ENCODE assay signal across 21 cellular contexts in genomic region chr12:24424889-24425600, GRCh38.
DNase-seq lines count a peak whose midpoint lies in the region; ATAC-seq and TF ChIP-seq lines count a peak whose summit lies in the region.
"Had no signal": no experiment of that assay in that cellular context is flagged by ENCODE, and none has a peak within 500 bp of the region (broad histone marks: within the 10 kb centered on the region; RNA-seq: fewer than 3 reads in every experiment).

No MANE protein-coding gene starts in this region.

- no peaks in the 10 kb centered on the region for H3K9me3 Mint-ChIP-seq in activated T-cell treated with anti-CD3 and anti-CD28 coated beads, Interleukin-2, amount 50 U/mL, for 4 hours
- H3K9me3 Mint-ChIP-seq in GM23338: no peaks in the 10 kb centered on the region; the same call in 2 of the 3 replicates
- H3K9me3 Mint-ChIP-seq: H9 had no signal

- peak; percentile 48 to 77 for ATAC-seq in activated T-cell treated with anti-CD3 and anti-CD28 coated beads, Interleukin-2, amount 50 U/mL, for 4 hours
- peak; percentile 76 for ATAC-seq in stimulated activated naive CD8-positive, alpha-beta T cell treated with anti-CD3 and anti-CD28 coated beads, Interleukin-15, Interleukin-2, amounts not matched to agents 100 U/mL and 50 U/mL, for 24 hours
- ATAC-seq in GM23338 (no peak), GM21717 (IDR thresholded peaks at IDR 0.05; ENCODE audit: unreplicated experiment) (no peak)
- ATAC-seq: pancreas, right lobe of liver had no signal

- H3K27ac ChIP-seq in WERI-Rb-1 (no peak overlapping the region), GM23338 (ENCODE audit: low read depth) (no peak overlapping the region), Karpas-422 (ENCODE audit: low read length) (no peak overlapping the region)
- H3K27ac ChIP-seq: pancreas, right lobe of liver, RWPE1, vagina had no signal

- H2AFZ ChIP-seq in GM23338 (no peak overlapping the region), Karpas-422 (ENCODE audit: low read length) (no peak overlapping the region)

- DNase-seq in activated T-cell treated with anti-CD3 and anti-CD28 coated beads, Interleukin-2, amount 50 U/mL, for 4 hours: no peak
- no peak for DNase-seq in activated T-cell treated with anti-CD3 and anti-CD28 coated beads, Interleukin-2, amount 50 U/mL, for 48 hours
- peak; percentile 59 for DNase-seq in NCI-H1436 (lab: John Stamatoyannopoulos, UW)
- peak; percentile 16 for DNase-seq in WERI-Rb-1
- DNase-seq in stimulated activated naive CD8-positive, alpha-beta T cell treated with anti-CD3 and anti-CD28 coated beads, Interleukin-15, Interleukin-2, amounts not matched to agents 100 U/mL and 50 U/mL, for 24 hours: no peak
- DNase-seq in GM23338 (ENCODE audit: low spot score): no peak
- DNase-seq in Karpas-422: no peak
- DNase-seq: activated CD8-positive, alpha-beta memory T cell treated with anti-CD3 and anti-CD28 coated beads for 24 hours; activated effector memory CD4-positive, alpha-beta T cell treated with Interleukin-2 at 50 U/mL for 16 hours; CD8-positive, alpha-beta memory T cell; cerebellar nuclear complex; H9; islet precursor cell; naive B cell; NK-92 treated with Interleukin-12 subunit alpha and Interleukin-12 subunit beta, amount 100 ng/mL, for 24 hours; pancreas; right lobe of liver; stimulated activated CD4-positive, alpha-beta T cell treated with anti-CD3 and anti-CD28 coated beads, Interleukin-1b, Interleukin-23, amount 100 ng/mL, for 48 hours had no signal

- no peaks in the 10 kb centered on the region for H3F3A ChIP-seq in GM23338 (replicated peaks; ENCODE audit: low read depth)

- no peaks in the 10 kb centered on the region for H3K36me3 Mint-ChIP-seq in activated T-cell treated with anti-CD3 and anti-CD28 coated beads, Interleukin-2, amount 50 U/mL, for 4 hours (ENCODE audit: insufficient read depth)
- no peaks in the 10 kb centered on the region for H3K36me3 Mint-ChIP-seq in GM23338 (ENCODE audit: low read depth)
- H3K36me3 Mint-ChIP-seq: CD8-positive, alpha-beta memory T cell; naive B cell had no signal

- H3K4me1 Mint-ChIP-seq in activated T-cell treated with anti-CD3 and anti-CD28 coated beads, Interleukin-2, amount 50 U/mL, for 4 hours (ENCODE audit: low read depth): peaks cover 3% of the 10 kb centered on the region
- peaks cover 13% of the 10 kb centered on the region for H3K4me1 Mint-ChIP-seq in GM23338

- H3K27ac Mint-ChIP-seq in GM23338: no peak overlapping the region
- H3K27ac Mint-ChIP-seq: CD8-positive, alpha-beta memory T cell had no signal

- H3K79me2 ChIP-seq in GM23338 (replicated peaks; ENCODE audit: insufficient read depth) (no peaks in the 10 kb centered on the region), Karpas-422 (ENCODE audit: low read length) (no peaks in the 10 kb centered on the region)

- H3K27me3 Mint-ChIP-seq in activated T-cell treated with anti-CD3 and anti-CD28 coated beads, Interleukin-2, amount 50 U/mL, for 4 hours (ENCODE audit: low read depth): no peaks in the 10 kb centered on the region
- H3K27me3 Mint-ChIP-seq in GM23338 (ENCODE audit: insufficient read depth, low read depth, poor library complexity): no peaks in the 10 kb centered on the region

- H4K20me1 ChIP-seq in GM23338 (replicated peaks; ENCODE audit: insufficient read depth) (no peaks in the 10 kb centered on the region), Karpas-422 (ENCODE audit: insufficient read depth, low read depth, low read length) (no peaks in the 10 kb centered on the region)

- H3K36me3 ChIP-seq in WERI-Rb-1: no peaks in the 10 kb centered on the region
- H3K36me3 ChIP-seq in GM23338 (ENCODE audit: insufficient read depth): no peaks in the 10 kb centered on the region
- no peaks in the 10 kb centered on the region for H3K36me3 ChIP-seq in Karpas-422 (ENCODE audit: insufficient read depth, low read length)
- H3K36me3 ChIP-seq: pancreas, right lobe of liver, vagina had no signal

- H3K27me3 ChIP-seq in WERI-Rb-1 (ENCODE audit: insufficient read depth, low read depth, severe bottlenecking) (no peaks in the 10 kb centered on the region), GM23338 (ENCODE audit: insufficient read depth) (no peaks in the 10 kb centered on the region), Karpas-422 (ENCODE audit: low read length) (no peaks in the 10 kb centered on the region)
- H3K27me3 ChIP-seq: pancreas, right lobe of liver, vagina had no signal

- H3K4me3 ChIP-seq in WERI-Rb-1 (ENCODE audit: low read depth, low read length): no peak overlapping the region
- no peak overlapping the region for H3K4me3 ChIP-seq in GM23338
- H3K4me3 ChIP-seq in Karpas-422 (ENCODE audit: low read length): no peak overlapping the region
- H3K4me3 ChIP-seq: pancreas, right lobe of liver, vagina had no signal

- H3K4me2 ChIP-seq in GM23338 (no peak overlapping the region), Karpas-422 (ENCODE audit: low read depth, low read length, poor library complexity, severe bottlenecking) (no peak overlapping the region)

- H3K9me3 ChIP-seq in WERI-Rb-1 (ENCODE audit: severe bottlenecking): no peaks in the 10 kb centered on the region
- H3K9me3 ChIP-seq in Karpas-422 (ENCODE audit: low read length): no peaks in the 10 kb centered on the region
- H3K9me3 ChIP-seq: pancreas, right lobe of liver, vagina had no signal

- H3K4me1 ChIP-seq in GM23338 (ENCODE audit: insufficient read depth) (0 out of 2 replicates have a peak, but pooled peaks cover 7% of the 10 kb centered on the region), Karpas-422 (ENCODE audit: low read length) (no peaks in the 10 kb centered on the region)
- H3K4me1 ChIP-seq: pancreas had no signal

- no peak for TF ChIP-seq CTCF in WERI-Rb-1 (IDR thresholded peaks at IDR 0.05; ENCODE audit: low read depth, low read length)
- no peak for TF ChIP-seq CTCF in GM23338 (conservative IDR thresholded peaks at IDR 0.05; ENCODE audit: low read depth in 2 of 2)

- no peak overlapping the region for H3K4me3 Mint-ChIP-seq in activated T-cell treated with anti-CD3 and anti-CD28 coated beads, Interleukin-2, amount 50 U/mL, for 4 hours
- no peak overlapping the region for H3K4me3 Mint-ChIP-seq in GM23338
- H3K4me3 Mint-ChIP-seq: CD8-positive, alpha-beta memory T cell; H9 had no signal

- H3K9me2 ChIP-seq in GM23338 (ENCODE audit: insufficient read depth): no peaks in the 10 kb centered on the region
- no peaks in the 10 kb centered on the region; the same call in 1 of the 2 replicates for H3K9me2 ChIP-seq in Karpas-422 (replicated peaks; ENCODE audit: insufficient read depth, low read length)

- no peak overlapping the region for H3K9ac ChIP-seq in Karpas-422 (ENCODE audit: low read length)

TF ChIP-seq in GM23338, 12 proteins besides CTCF, POLR2A, EP300 and RAD21 (continues in another document):
- no peak for TF ChIP-seq ZNF462 (CRISPR knock-in tag; IDR thresholded peaks at IDR 0.05)

Comparison
In these comparisons a context has a peak if more than half of its experiments do, and no peak if none do; other contexts are left out.
1. ATAC-seq: peak in activated T-cell treated with anti-CD3 and anti-CD28 coated beads, Interleukin-2, amount 50 U/mL, for 4 hours (2 of 2) and stimulated activated naive CD8-positive, alpha-beta T cell treated with anti-CD3 and anti-CD28 coated beads, Interleukin-15, Interleukin-2, amounts not matched to agents 100 U/mL and 50 U/mL, for 24 hours (single experiment); none in GM23338 (single experiment) and GM21717 (single experiment).
2. DNase-seq: peak in NCI-H1436 (single experiment) and WERI-Rb-1 (single experiment); none in activated T-cell treated with anti-CD3 and anti-CD28 coated beads, Interleukin-2, amount 50 U/mL, for 4 hours (single experiment), activated T-cell treated with anti-CD3 and anti-CD28 coated beads, Interleukin-2, amount 50 U/mL, for 48 hours (0 of 2), stimulated activated naive CD8-positive, alpha-beta T cell treated with anti-CD3 and anti-CD28 coated beads, Interleukin-15, Interleukin-2, amounts not matched to agents 100 U/mL and 50 U/mL, for 24 hours (single experiment), GM23338 (single experiment) and Karpas-422 (single experiment).